Comparison of ENCODE assay signal across 8 cellular contexts in genomic region chr7:2403718-2404648, GRCh38. TPM values are rescaled to one million over a fixed set of nuclear protein-coding genes. Genes with fewer than 3 reads are reported as not detected.
DNase-seq lines count a peak whose midpoint lies in the region; ATAC-seq and TF ChIP-seq lines count a peak whose summit lies in the region.

No MANE protein-coding gene starts in this region.

- H2AFZ ChIP-seq in neural cell (ENCODE audit: low read depth, low read length), result peak overlapping the region; percentile 54

- H3K27ac Mint-ChIP-seq in CD4-positive, alpha-beta memory T cell, result peak overlapping the region; percentile 90 to 96 (median 92)

- no peaks in the 10 kb centered on the region for H3K9me3 Mint-ChIP-seq in CD4-positive, alpha-beta memory T cell

- H3K4me3 ChIP-seq in CD4-positive, alpha-beta memory T cell (ENCODE audit: low read length in 2 of 2), result peak overlapping the region; percentile 25 to 72
- H3K4me3 ChIP-seq in NB4 (ENCODE audit: low read depth, low read length) (peak overlapping the region; percentile 76), neural cell (ENCODE audit: low read length) (peak overlapping the region; percentile 98)

- DNase-seq in CD4-positive, alpha-beta memory T cell, result peak in 2 of 5 donors; percentile 26 to 52
- DNase-seq in NB4 (ENCODE audit: low read depth), result peak; percentile 60
- peak; percentile 29 for DNase-seq in activated naive CD4-positive, alpha-beta T cell treated with Interleukin-2 at 50 U/mL for 16 hours
- DNase-seq in foreskin melanocyte, result peak; percentile 16
- no peak for DNase-seq in NCI-H1930 (lab: John Stamatoyannopoulos, UW)

- no peak for TF ChIP-seq POLR2A in NB4 (IDR thresholded peaks at IDR 0.05; ENCODE audit: extremely low read depth, insufficient read length)

- no peak for TF ChIP-seq EP300 in neural cell (conservative IDR thresholded peaks at IDR 0.05; ENCODE audit: poor library complexity, severe bottlenecking)

- peaks cover 61% of the 10 kb centered on the region for H3K4me1 ChIP-seq in CD4-positive, alpha-beta memory T cell (ENCODE audit: insufficient read depth, low read length)

- no peaks in the 10 kb centered on the region for H3K9me3 ChIP-seq in CD4-positive, alpha-beta memory T cell (ENCODE audit: control insufficient read depth in 1 of 2, low read length in 2 of 2)
- no peaks in the 10 kb centered on the region for H3K9me3 ChIP-seq in neural cell (ENCODE audit: low read length)

- peak overlapping the region; percentile 70 for H3K27ac ChIP-seq in CD4-positive, alpha-beta memory T cell (ENCODE audit: low read depth, low read length)
- no peak overlapping the region for H3K27ac ChIP-seq in neural cell (ENCODE audit: low read length)

- no peaks in the 10 kb centered on the region for H4K20me1 ChIP-seq in neural cell (ENCODE audit: insufficient read depth)

- H3F3A ChIP-seq in neural cell (ENCODE audit: insufficient read depth, low read length, poor library complexity, severe bottlenecking), result no peaks in the 10 kb centered on the region

- ATAC-seq in GM21723 (IDR thresholded peaks at IDR 0.05; ENCODE audit: unreplicated experiment), result peak; percentile 8
- ATAC-seq in GM21447 (IDR thresholded peaks at IDR 0.05; ENCODE audit: unreplicated experiment), result no peak

- intact Hi-C loops in CD4-positive, alpha-beta memory T cell (cut with micrococcal nuclease), result loop anchor here (1.0 to 5.0 kb wide), 7 partner anchors 27 to 227 kb away; partner anchors contain the start of genes BRAT1, EIF3B, IQCE and MRM2

- no peaks in the 10 kb centered on the region for H3K27me3 ChIP-seq in CD4-positive, alpha-beta memory T cell (ENCODE audit: insufficient read depth, low read length)
- no peaks in the 10 kb centered on the region for H3K27me3 ChIP-seq in neural cell (ENCODE audit: insufficient read depth, low read depth, low read length)

- H3K4me3 Mint-ChIP-seq in CD4-positive, alpha-beta memory T cell, result peak overlapping the region; percentile 84 to 96 (median 88)

- no peaks in the 10 kb centered on the region for H3K27me3 Mint-ChIP-seq in CD4-positive, alpha-beta memory T cell

- H3K9ac ChIP-seq in neural cell (ENCODE audit: low read length), result peak overlapping the region; percentile 75

- peaks cover 45 to 68% (median 55%) of the 10 kb centered on the region in 4 donors for H3K4me1 Mint-ChIP-seq in CD4-positive, alpha-beta memory T cell

- H3K9me2 ChIP-seq in neural cell (ENCODE audit: insufficient read depth, low read length), result no peaks in the 10 kb centered on the region

- H3K79me2 ChIP-seq in neural cell (replicated peaks; ENCODE audit: insufficient read depth, low read length), result no peaks in the 10 kb centered on the region

- CTCF ChIA-PET in CD4-positive, alpha-beta memory T cell (lab: Charles Lee; ENCODE audit: partially characterized antibody), result interaction anchor here (1.3 kb wide), 1 partner anchor 48 kb away, joined by 3 read pairs; no protein-coding TSS in a partner anchor

- peak overlapping the region; percentile 80 for H3K4me2 ChIP-seq in neural cell (ENCODE audit: low read length)

- no peaks in the 10 kb centered on the region for H3K36me3 ChIP-seq in CD4-positive, alpha-beta memory T cell (ENCODE audit: insufficient read depth, low read length)
- no peaks in the 10 kb centered on the region for H3K36me3 ChIP-seq in neural cell (ENCODE audit: insufficient read depth, low read length)

- TF ChIP-seq RAD21 in neural cell (conservative IDR thresholded peaks at IDR 0.05), result peak; percentile 33

- H3K36me3 Mint-ChIP-seq in CD4-positive, alpha-beta memory T cell, result peaks cover 0 to 4% of the 10 kb centered on the region in 2 donors

- POLR2A ChIA-PET in CD4-positive, alpha-beta memory T cell (lab: Charles Lee; ENCODE audit: partially characterized antibody), result interaction anchor here (0.9 to 6.9 kb wide), 5 partner anchors 11 to 105 kb away, joined by 3 to 52 read pairs (median 7); partner anchors contain the start of gene EIF3B

- no peak for TF ChIP-seq CTCF in NB4 (IDR thresholded peaks at IDR 0.05; ENCODE audit: low read depth, low read length)
- peak; percentile 36 for TF ChIP-seq CTCF in neural cell (IDR thresholded peaks at IDR 0.05; ENCODE audit: poor library complexity, severe bottlenecking)

TF ChIP-seq in neural cell, 6 proteins besides CTCF, POLR2A, EP300 and RAD21:
- TF ChIP-seq SMC3 (conservative IDR thresholded peaks at IDR 0.05; ENCODE audit: poor library complexity) (peak; percentile 33), REST (IDR thresholded peaks at IDR 0.05; ENCODE audit: borderline replicate concordance) (peak; percentile 25), TAF1 (IDR thresholded peaks at IDR 0.05; ENCODE audit: low read depth) (no peak), POLR2AphosphoS5 (IDR thresholded peaks at IDR 0.05) (no peak), MXI1 (conservative IDR thresholded peaks at IDR 0.05; ENCODE audit: poor library complexity, severe bottlenecking) (peak; percentile 3)
TF ChIP-seq in neural cell: peak in this region for 3.

RNA-seq across cellular contexts. Expression of gene CHST12, which starts 0.6 kb away (rescaled TPM):
- 10 to 100 TPM; 29.5 to 30.7 TPM for total RNA-seq in CD4-positive, alpha-beta memory T cell
- polyA plus RNA-seq in CD4-positive, alpha-beta memory T cell, result 10 to 100 TPM; 11.6 to 22.5 TPM
- 6.4 and 8.6 TPM in 2 replicates for polyA plus RNA-seq in neural cell
- 3.7 and 5.7 TPM in 2 replicates for polyA minus RNA-seq in neural cell

RNA-seq across cellular contexts. Expression of gene EIF3B, which starts 49.4 kb away (rescaled TPM):
- 100 to 1,000 TPM; 126 to 138 TPM for total RNA-seq in CD4-positive, alpha-beta memory T cell
- 100 to 1,000 TPM in 1 of 2 donors, 10 to 100 TPM in 1; 78.7 to 135 TPM for polyA plus RNA-seq in CD4-positive, alpha-beta memory T cell
- polyA plus RNA-seq in neural cell, result 65.1 and 73.7 TPM in 2 replicates
- 84.5 and 106 TPM in 2 replicates for polyA minus RNA-seq in neural cell

Comparison
In these comparisons a context has a peak if more than half of its experiments do, and no peak if none do; other contexts are left out.
1. DNase-seq: peak in NB4 (single experiment), activated naive CD4-positive, alpha-beta T cell treated with Interleukin-2 at 50 U/mL for 16 hours (single experiment) and foreskin melanocyte (single experiment); none in NCI-H1930 (0 of 2).
2. Peak in every context shown above with its lines, with median percentiles within 50 percentile points of each other: H3K4me3 ChIP-seq.